ENCODE assay signal across 8 cellular contexts in the genomic region with DNA sequence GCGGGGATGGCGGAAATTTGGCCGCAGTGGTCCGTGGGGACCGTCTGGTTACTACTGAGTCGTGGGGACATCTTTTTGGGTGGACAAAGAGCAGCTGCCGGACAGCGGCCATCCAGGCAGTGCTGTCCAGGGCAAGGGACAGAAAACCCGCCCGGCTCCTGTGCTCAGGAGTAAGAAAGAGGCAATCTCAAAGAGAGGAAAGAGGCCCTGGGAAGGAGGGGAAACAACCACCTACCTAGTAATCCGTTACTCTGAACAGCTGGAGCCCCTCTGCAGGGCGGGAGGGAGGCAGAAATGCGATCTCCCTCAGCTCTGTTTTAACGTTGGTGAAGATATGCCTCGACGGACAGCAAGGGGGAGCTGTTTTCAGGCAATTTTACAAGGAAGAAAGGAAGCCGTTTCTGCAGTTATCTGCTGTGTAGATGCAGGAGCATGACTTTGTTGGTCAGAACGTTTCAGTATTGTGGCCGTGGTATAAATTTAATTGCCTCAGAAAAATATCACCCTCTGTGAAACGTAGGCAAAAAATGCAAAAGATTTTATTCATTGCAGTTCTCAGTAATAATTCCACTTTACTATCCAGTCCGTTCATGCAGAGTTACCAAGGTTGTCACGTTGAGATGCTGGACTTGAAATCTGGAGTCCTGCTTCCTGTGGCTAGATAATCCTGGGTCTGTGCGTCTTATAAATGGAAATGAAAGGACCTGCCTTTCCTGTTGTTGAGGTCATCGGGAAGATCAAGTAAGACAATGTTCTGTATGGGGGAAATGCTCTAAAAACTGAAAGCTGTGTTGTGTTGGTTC.
DNase-seq lines count a peak whose midpoint lies in the region; ATAC-seq and TF ChIP-seq lines count a peak whose summit lies in the region.

No MANE protein-coding gene starts in this region.

- no peaks in the 10 kb centered on the region for H3K9me3 ChIP-seq in OCI-LY3 (ENCODE audit: insufficient read depth, low read length)
- H3K9me3 ChIP-seq in subcutaneous abdominal adipose tissue (ENCODE audit: control insufficient read depth in 5 of 5, low read length in 5 of 5), result no peaks in the 10 kb centered on the region

- peak; percentile 58 for DNase-seq in DMS153 (lab: John Stamatoyannopoulos, UW)
- DNase-seq in HPDE6-E6E7 (ENCODE audit: extremely low spot score), result peak; percentile 23
- no peak for DNase-seq in coronary artery (ENCODE audit: low spot score)
- DNase-seq in kidney glomerular epithelial cell (lab: John Stamatoyannopoulos, UW), result peak; percentile 66
- DNase-seq in cerebellar nuclear complex (lab: John Stamatoyannopoulos, UW), result no peak

- no peaks in the 10 kb centered on the region for H3K27me3 ChIP-seq in OCI-LY3 (ENCODE audit: low read depth, low read length)
- peaks cover 18 to 31% (median 23%) of the 10 kb centered on the region in 5 donors for H3K27me3 ChIP-seq in subcutaneous abdominal adipose tissue (ENCODE audit: control insufficient read depth in 5 of 5, insufficient read depth in 4 of 5, low read length in 5 of 5)

- peak overlapping the region; percentile 54 for H3K4me2 ChIP-seq in OCI-LY3 (ENCODE audit: low read length)

- H3K27ac ChIP-seq in OCI-LY3 (ENCODE audit: low read length) (no peak overlapping the region), coronary artery (no peak overlapping the region), subcutaneous abdominal adipose tissue (ENCODE audit: low read depth, low read length) (no peak overlapping the region)

- TF ChIP-seq CTCF in OCI-LY3 (IDR thresholded peaks at IDR 0.05; ENCODE audit: low read depth, low read length) (peak; percentile 74), coronary artery (IDR thresholded peaks at IDR 0.05) (peak; percentile 69)

- H3K36me3 ChIP-seq in OCI-LY3 (replicated peaks; ENCODE audit: low read depth, low read length) (no peaks in the 10 kb centered on the region), subcutaneous abdominal adipose tissue (ENCODE audit: control insufficient read depth in 5 of 5, insufficient read depth in 5 of 5, low read length in 5 of 5) (no peaks in the 10 kb centered on the region)

- H3K79me2 ChIP-seq in OCI-LY3 (ENCODE audit: low read length), result no peaks in the 10 kb centered on the region

- peak overlapping the region; percentile 51 for H2AFZ ChIP-seq in OCI-LY3 (ENCODE audit: low read depth, low read length)

- H3K4me3 ChIP-seq in OCI-LY3 (ENCODE audit: low read length) (peak overlapping the region; percentile 56), coronary artery (peak overlapping the region; percentile 69), subcutaneous abdominal adipose tissue (ENCODE audit: low read depth in 1 of 5, low read length in 5 of 5) (peak overlapping the region; percentile 72 to 88 (median 73))

- H3K4me1 ChIP-seq in OCI-LY3 (ENCODE audit: low read length), result no peaks in the 10 kb centered on the region
- H3K4me1 ChIP-seq in subcutaneous abdominal adipose tissue (ENCODE audit: control insufficient read depth in 5 of 5, insufficient read depth in 5 of 5, low read length in 5 of 5), result peaks cover 0 to 28% (median 24%) of the 10 kb centered on the region in 5 donors

- H3K9ac ChIP-seq in OCI-LY3 (ENCODE audit: low read length) (no peak overlapping the region), subcutaneous abdominal adipose tissue (ENCODE audit: low read length in 5 of 5) (peak overlapping the region in 3 of 5 donors; percentile 12 to 62 (median 21))

- peak; percentile 72 for ATAC-seq in GM19397 (IDR thresholded peaks at IDR 0.05; ENCODE audit: unreplicated experiment)

- H4K20me1 ChIP-seq in OCI-LY3 (ENCODE audit: insufficient read depth, low read length), result no peaks in the 10 kb centered on the region

Comparison
In these comparisons a context has a peak if more than half of its experiments do, and no peak if none do; other contexts are left out.
1. DNase-seq: peak in DMS153 (single experiment), HPDE6-E6E7 (single experiment) and kidney glomerular epithelial cell (single experiment); none in coronary artery (single experiment) and cerebellar nuclear complex (0 of 2).
2. Peak in every context shown above with its lines, with median percentiles within 50 percentile points of each other: H3K4me3 ChIP-seq.